ENCODE assay signal across 24 cellular contexts in genomic region chr4:145452447-145453162, GRCh38.
"Had no signal": no experiment of that assay in that cellular context is flagged by ENCODE, and none has a peak within 500 bp of the region (broad histone marks: within the 10 kb centered on the region; RNA-seq: fewer than 3 reads in every experiment).

No MANE protein-coding gene starts in this region.

- H3K27me3 Mint-ChIP-seq: activated naive CD8-positive, alpha-beta T cell treated with anti-CD3 and anti-CD28 coated beads, Interleukin-2, amount 10 ng/mL, durations not matched to agents 7 days and 5 days had no signal

- H3K9me3 Mint-ChIP-seq: activated CD4-positive, alpha-beta memory T cell treated with anti-CD3 and anti-CD28 coated beads, Interleukin-2, amount 10 ng/mL, durations not matched to agents 7 days and 5 days had no signal

- H3K27ac Mint-ChIP-seq: activated CD4-positive, alpha-beta memory T cell treated with anti-CD3 and anti-CD28 coated beads, Interleukin-2, amount 10 ng/mL, durations not matched to agents 7 days and 5 days; activated naive CD4-positive, alpha-beta T cell treated with anti-CD3 and anti-CD28 coated beads for 36 hours; activated naive CD8-positive, alpha-beta T cell treated with anti-CD3 and anti-CD28 coated beads, Interleukin-2, amount 10 ng/mL, durations not matched to agents 7 days and 5 days; activated T-cell treated with anti-CD3 and anti-CD28 coated beads, Interleukin-2, amount 50 U/mL, for 72 hours; naive thymus-derived CD4-positive, alpha-beta T cell; stimulated activated memory B cell treated with anti-CD40 and anti-IgM and Interleukin-4, amounts not matched to agents 10 μg/mL and 1 μg/mL and 100 μg/mL, for 72 hours had no signal

- H3K36me3 ChIP-seq: gastrocnemius medialis, lower lobe of right lung, sigmoid colon, vagina had no signal

- H3K4me1 Mint-ChIP-seq: activated CD4-positive, alpha-beta memory T cell treated with anti-CD3 and anti-CD28 coated beads, Interleukin-2, amount 10 ng/mL, durations not matched to agents 7 days and 5 days; activated naive CD8-positive, alpha-beta T cell treated with anti-CD3 and anti-CD28 coated beads, Interleukin-2, amount 10 ng/mL, durations not matched to agents 7 days and 5 days; neural crest cell; stimulated activated memory B cell treated with anti-CD40 and anti-IgM and Interleukin-4, amounts not matched to agents 10 μg/mL and 1 μg/mL and 100 μg/mL, for 72 hours had no signal

- ATAC-seq: activated T-cell treated with anti-CD3 and anti-CD28 coated beads, Interleukin-2, amount 50 U/mL, for 72 hours; esophagus mucosa; gastrocnemius medialis; left colon; lower lobe of right lung; naive thymus-derived CD4-positive, alpha-beta T cell; stimulated activated memory B cell treated with anti-CD40 and anti-IgM and Interleukin-4, amounts not matched to agents 10 μg/mL and 1 μg/mL and 100 μg/mL, for 72 hours had no signal

- H3K4me3 Mint-ChIP-seq: activated CD4-positive, alpha-beta memory T cell treated with anti-CD3 and anti-CD28 coated beads, Interleukin-2, amount 10 ng/mL, durations not matched to agents 7 days and 5 days; activated naive CD4-positive, alpha-beta T cell treated with anti-CD3 and anti-CD28 coated beads for 36 hours; activated naive CD8-positive, alpha-beta T cell treated with anti-CD3 and anti-CD28 coated beads, Interleukin-2, amount 10 ng/mL, durations not matched to agents 7 days and 5 days; activated T-cell treated with anti-CD3 and anti-CD28 coated beads, Interleukin-2, amount 50 U/mL, for 72 hours; naive thymus-derived CD4-positive, alpha-beta T cell; neural crest cell; stimulated activated memory B cell treated with anti-CD40 and anti-IgM and Interleukin-4, amounts not matched to agents 10 μg/mL and 1 μg/mL and 100 μg/mL, for 72 hours had no signal

- H3K9me3 ChIP-seq: gastrocnemius medialis, lower lobe of right lung, testis, vagina had no signal

- DNase-seq: activated CD4-positive, alpha-beta memory T cell treated with anti-CD3 and anti-CD28 coated beads, Interleukin-2, amount 10 ng/mL, durations not matched to agents 7 days and 5 days; activated CD4-positive, alpha-beta T cell treated with anti-CD3 and anti-CD28 coated beads for 48 hours; activated effector memory CD4-positive, alpha-beta T cell treated with Interleukin-2 at 50 U/mL for 16 hours; activated naive CD4-positive, alpha-beta T cell treated with anti-CD3 and anti-CD28 coated beads for 36 hours; activated naive CD8-positive, alpha-beta T cell treated with anti-CD3 and anti-CD28 coated beads, Interleukin-2, amount 10 ng/mL, durations not matched to agents 7 days and 5 days; activated T-cell treated with anti-CD3 and anti-CD28 coated beads, Interleukin-2, amount 50 U/mL, for 72 hours; amniotic stem cell; cerebellar nuclear complex; effector CD8-positive, alpha-beta T cell; gastrocnemius medialis; islet precursor cell; left colon; lower lobe of right lung; naive thymus-derived CD4-positive, alpha-beta T cell; occipital lobe; sigmoid colon; stimulated activated CD4-positive, alpha-beta T cell treated with anti-CD3 and anti-CD28 coated beads, Interleukin-15, amount 100 ng/mL, for 24 hours; testis had no signal

- H3K27ac ChIP-seq: coronary artery, gastrocnemius medialis, lower lobe of right lung, sigmoid colon, testis, vagina had no signal

- H3K4me2 ChIP-seq: smooth muscle cell had no signal

- H3K36me3 Mint-ChIP-seq: activated naive CD8-positive, alpha-beta T cell treated with anti-CD3 and anti-CD28 coated beads, Interleukin-2, amount 10 ng/mL, durations not matched to agents 7 days and 5 days; naive thymus-derived CD4-positive, alpha-beta T cell; stimulated activated memory B cell treated with anti-CD40 and anti-IgM and Interleukin-4, amounts not matched to agents 10 μg/mL and 1 μg/mL and 100 μg/mL, for 72 hours had no signal

- H3K27me3 ChIP-seq: gastrocnemius medialis, sigmoid colon, testis, vagina had no signal

- H3K4me3 ChIP-seq: coronary artery, gastrocnemius medialis, lower lobe of right lung, sigmoid colon, smooth muscle cell, testis, vagina had no signal

- H3K4me1 ChIP-seq: gastrocnemius medialis, lower lobe of right lung, sigmoid colon, testis, vagina had no signal
